Comparison of ENCODE assay signal across 1 cellular context in genomic region chr1:235149824-235150223, GRCh38.
A peak's percentile ranks its signal among the peaks of the same experiment; 100 is the strongest.
TF ChIP-seq lines count a peak whose summit lies in the region.

No MANE protein-coding gene starts in this region.

TF ChIP-seq in K562, 482 proteins besides CTCF, POLR2A, EP300 and RAD21 (continued from another document):
- peak; percentile 60 for TF ChIP-seq ATF3 (IDR thresholded peaks at IDR 0.05)
- TF ChIP-seq ATF3 (CRISPR knock-in tag; conservative IDR thresholded peaks at IDR 0.05), result no peak
- no peak for TF ChIP-seq MXD1 (CRISPR knock-in tag; IDR thresholded peaks at IDR 0.05; ENCODE audit: borderline replicate concordance, poor library complexity, severe bottlenecking)
